Comparison of ENCODE assay signal across 8 cellular contexts in the genomic region with DNA sequence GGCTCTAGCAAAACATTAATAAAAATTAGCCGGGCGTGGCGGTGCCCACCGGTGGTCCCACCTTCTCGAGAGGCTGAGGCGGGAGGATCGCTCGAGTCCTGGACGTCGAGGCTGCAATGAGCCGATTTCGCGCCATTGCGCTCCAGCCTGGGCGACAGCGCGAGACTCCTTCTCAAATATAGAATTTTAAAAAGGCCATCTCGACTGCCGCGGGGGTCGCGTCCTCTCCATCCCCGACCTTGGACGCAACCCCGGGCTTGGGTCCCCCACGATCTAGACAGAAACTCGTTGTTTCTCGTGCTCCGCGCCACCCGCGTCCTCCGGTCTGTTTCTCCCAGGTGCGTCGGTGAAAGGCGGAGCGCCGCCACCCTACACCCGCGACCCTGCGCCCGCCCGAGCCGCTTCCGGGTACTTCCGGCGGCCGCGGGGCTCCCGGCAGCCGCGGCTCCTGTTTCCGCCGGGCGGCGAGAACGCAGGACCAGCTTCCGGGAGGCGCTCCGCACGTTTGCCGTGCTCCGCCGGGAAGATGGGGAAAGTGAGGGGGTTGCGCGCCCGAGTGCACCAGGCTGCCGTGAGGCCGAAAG. TPM values are rescaled to one million over a fixed set of nuclear protein-coding genes. Genes with fewer than 3 reads are reported as not detected.
A peak's percentile ranks its signal among the peaks of the same experiment; 100 is the strongest.
DNase-seq lines count a peak whose midpoint lies in the region; ATAC-seq lines count a peak whose summit lies in the region.

A gene with protein sequence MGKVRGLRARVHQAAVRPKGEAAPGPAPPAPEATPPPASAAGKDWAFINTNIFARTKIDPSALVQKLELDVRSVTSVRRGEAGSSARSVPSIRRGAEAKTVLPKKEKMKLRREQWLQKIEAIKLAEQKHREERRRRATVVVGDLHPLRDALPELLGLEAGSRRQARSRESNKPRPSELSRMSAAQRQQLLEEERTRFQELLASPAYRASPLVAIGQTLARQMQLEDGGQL (plus strand): TSS at position 498 of the 584 bp plus-strand sequence. CDS start 29 bp downstream, at position 527.

- CTCF ChIA-PET in naive thymus-derived CD4-positive, alpha-beta T cell (lab: Charles Lee): interaction anchor here (0.6 to 1.0 kb wide), 2 partner anchors 10 to 111 kb away, joined by 3 to 4 read pairs; no protein-coding TSS in a partner anchor

- peak within 1 kb of the TSS; percentile 82 to 96 (median 87) for H3K27ac Mint-ChIP-seq in naive thymus-derived CD4-positive, alpha-beta T cell
- H3K27ac Mint-ChIP-seq in stimulated activated memory B cell treated with anti-CD40 and anti-IgM and Interleukin-4, amounts not matched to agents 10 μg/mL and 1 μg/mL and 100 μg/mL, for 72 hours: peak within 1 kb of the TSS; percentile 87

- H3K27me3 Mint-ChIP-seq in naive thymus-derived CD4-positive, alpha-beta T cell: no peaks in the 10 kb centered on the region
- H3K27me3 Mint-ChIP-seq in stimulated activated memory B cell treated with anti-CD40 and anti-IgM and Interleukin-4, amounts not matched to agents 10 μg/mL and 1 μg/mL and 100 μg/mL, for 72 hours: no peaks in the 10 kb centered on the region

- H3K27me3 ChIP-seq in naive thymus-derived CD4-positive, alpha-beta T cell (ENCODE audit: control insufficient read depth in 2 of 2, insufficient read depth in 2 of 2, low read length in 2 of 2): no peaks in the 10 kb centered on the region

- H3K4me3 ChIP-seq in naive thymus-derived CD4-positive, alpha-beta T cell (ENCODE audit: low read length): peak within 1 kb of the TSS; percentile 83

- peaks cover 30 to 55% (median 45%) of the 10 kb centered on the region in 7 donors for H3K4me1 Mint-ChIP-seq in naive thymus-derived CD4-positive, alpha-beta T cell
- peaks cover 50% of the 10 kb centered on the region for H3K4me1 Mint-ChIP-seq in stimulated activated memory B cell treated with anti-CD40 and anti-IgM and Interleukin-4, amounts not matched to agents 10 μg/mL and 1 μg/mL and 100 μg/mL, for 72 hours

- H3K36me3 ChIP-seq in naive thymus-derived CD4-positive, alpha-beta T cell (ENCODE audit: control insufficient read depth in 2 of 3, insufficient read depth in 3 of 3, low read length in 3 of 3): peaks cover 0 to 18% (median 10%) of the 10 kb centered on the region in 3 experiments

- peak within 1 kb of the TSS; percentile 80 for H3K27ac ChIP-seq in naive thymus-derived CD4-positive, alpha-beta T cell (ENCODE audit: low read depth, low read length)

- peak; percentile 70 for ATAC-seq in GM21360 (IDR thresholded peaks at IDR 0.05; ENCODE audit: unreplicated experiment)
- ATAC-seq in naive thymus-derived CD4-positive, alpha-beta T cell: peak; percentile 94
- peak; percentile 82 for ATAC-seq in stimulated activated memory B cell treated with anti-CD40 and anti-IgM and Interleukin-4, amounts not matched to agents 10 μg/mL and 1 μg/mL and 100 μg/mL, for 72 hours

- H3K4me1 ChIP-seq in naive thymus-derived CD4-positive, alpha-beta T cell (ENCODE audit: control insufficient read depth in 2 of 2, insufficient read depth in 2 of 2, low read length in 2 of 2): peaks cover 22 to 34% of the 10 kb centered on the region in 2 donors

- H3K4me3 Mint-ChIP-seq in naive thymus-derived CD4-positive, alpha-beta T cell: peak within 1 kb of the TSS; percentile 87 to 95 (median 91)
- H3K4me3 Mint-ChIP-seq in stimulated activated memory B cell treated with anti-CD40 and anti-IgM and Interleukin-4, amounts not matched to agents 10 μg/mL and 1 μg/mL and 100 μg/mL, for 72 hours: peak within 1 kb of the TSS; percentile 92

- H3K9me3 ChIP-seq in naive thymus-derived CD4-positive, alpha-beta T cell (ENCODE audit: control insufficient read depth in 2 of 3, low read length in 3 of 3): no peaks in the 10 kb centered on the region

- intact Hi-C loops in naive thymus-derived CD4-positive, alpha-beta T cell (cut with micrococcal nuclease): loop anchor here (1.0 to 10.0 kb wide), 5 partner anchors 12 to 925 kb away; partner anchors contain the start of gene TRAPPC10 (in 1 of the 2)

- POLR2A ChIA-PET in naive thymus-derived CD4-positive, alpha-beta T cell (lab: Charles Lee): interaction anchor here (0.6 to 2.4 kb wide), 8 partner anchors 12 to 657 kb away, joined by 3 to 10 read pairs (median 5); partner anchors contain the start of genes PTTG1IP and UBE2G2

- peaks cover 0 to 7% (median 0%) of the 10 kb centered on the region in 5 donors for H3K36me3 Mint-ChIP-seq in naive thymus-derived CD4-positive, alpha-beta T cell
- H3K36me3 Mint-ChIP-seq in stimulated activated memory B cell treated with anti-CD40 and anti-IgM and Interleukin-4, amounts not matched to agents 10 μg/mL and 1 μg/mL and 100 μg/mL, for 72 hours: peaks cover 11% of the 10 kb centered on the region

- no peaks in the 10 kb centered on the region for H3K9me3 Mint-ChIP-seq in naive thymus-derived CD4-positive, alpha-beta T cell
- H3K9me3 Mint-ChIP-seq in stimulated activated memory B cell treated with anti-CD40 and anti-IgM and Interleukin-4, amounts not matched to agents 10 μg/mL and 1 μg/mL and 100 μg/mL, for 72 hours: no peaks in the 10 kb centered on the region

- DNase-seq in COLO668 (lab: John Stamatoyannopoulos, UW; ENCODE audit: unreplicated experiment): peak; percentile 95
- peak; percentile 89 for DNase-seq in HuH-7.5 (ENCODE audit: low spot score)
- DNase-seq in RKO (ENCODE audit: low spot score): peak; percentile 82
- peak; percentile 74 for DNase-seq in activated T-helper 1 cell treated with Interleukin-2 at 50 U/mL for 16 hours (ENCODE audit: low read depth)
- DNase-seq in fibroblast of gingiva (ENCODE audit: low read depth): peak; percentile 74
- peak; percentile 70 to 88 (median 79) for DNase-seq in naive thymus-derived CD4-positive, alpha-beta T cell

RNA-seq across cellular contexts. Expression of the gene that starts here (rescaled TPM):
- 10 to 100 TPM; 17.8 to 46.4 (median 20.6) TPM for total RNA-seq in naive thymus-derived CD4-positive, alpha-beta T cell
- polyA plus RNA-seq in naive thymus-derived CD4-positive, alpha-beta T cell: 10 to 100 TPM; 13.2 to 14.9 TPM

Comparison
In these comparisons a context has a peak if more than half of its experiments do, and no peak if none do; other contexts are left out.
1. Peak in every context shown above with its lines: DNase-seq, ATAC-seq, H3K4me3 ChIP-seq and H3K27ac ChIP-seq.